ENCODE assay signal across 12 cellular contexts in the genomic region with DNA sequence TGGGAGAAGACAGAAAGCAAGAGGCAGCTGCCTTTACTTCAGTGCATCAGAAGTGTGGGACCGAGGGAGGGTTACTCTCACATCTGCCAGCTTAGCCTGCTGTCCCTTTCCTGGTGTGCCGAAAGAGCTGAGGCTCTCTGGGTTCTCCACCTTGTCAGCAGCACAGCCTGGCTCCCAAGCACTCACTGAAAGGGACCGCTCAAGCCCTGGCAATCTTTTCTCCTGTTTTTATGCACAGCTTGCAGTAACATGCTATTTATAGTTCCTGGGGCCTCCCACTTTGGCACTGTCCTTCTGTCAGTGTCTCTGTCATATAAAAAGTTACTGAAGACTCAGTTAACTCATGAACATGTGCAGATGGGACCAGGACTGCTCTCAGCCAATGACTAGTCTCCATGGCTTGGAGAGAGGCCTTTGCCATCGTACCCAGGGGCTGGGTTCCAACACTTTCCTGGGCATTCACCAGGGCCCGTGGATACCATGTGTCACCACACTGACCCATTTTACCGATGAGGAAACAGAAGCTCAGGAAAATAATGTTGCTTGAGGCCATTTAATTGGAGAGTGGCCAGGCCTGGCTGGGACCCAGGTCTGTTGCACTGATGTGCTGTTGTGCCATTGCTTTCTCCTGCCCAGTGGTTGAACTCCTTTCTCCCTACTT. TPM values are rescaled to one million over a fixed set of nuclear protein-coding genes. Genes with fewer than 3 reads are reported as not detected.
DNase-seq lines count a peak whose midpoint lies in the region; ATAC-seq, FAIRE-seq and TF ChIP-seq lines count a peak whose summit lies in the region.
"Had no signal": no experiment of that assay in that cellular context is flagged by ENCODE, and none has a peak within 500 bp of the region (broad histone marks: within the 10 kb centered on the region; RNA-seq: fewer than 3 reads in every experiment).

No MANE protein-coding gene starts in this region.

- H3K36me3 Mint-ChIP-seq in brain = peaks cover 63% of the 10 kb centered on the region

- H3K27ac ChIP-seq in kidney (ENCODE audit: low read depth in 2 of 2, low read length in 2 of 2) = peak overlapping the region in 1 of 2 donors; percentile 8
- H3K27ac ChIP-seq in transverse colon = peak overlapping the region; percentile 48 to 65 (median 51)

- H3K9me3 ChIP-seq in kidney (ENCODE audit: control insufficient read depth in 1 of 2, low read length in 2 of 2) (no peaks in the 10 kb centered on the region), transverse colon (no peaks in the 10 kb centered on the region)
- H3K9me3 ChIP-seq: left lung had no signal

- H3K9me3 Mint-ChIP-seq in brain = peaks cover 0 to 2% (median 0%) of the 10 kb centered on the region in 5 experiments

- in situ Hi-C loops in transverse colon (cut with MboI; ENCODE audit: low pct_ligation_motif_present in 1 of 4, low pct_unique_long_range_greater_than_20kb in 1 of 4, low sequenced_read_pairs in 3 of 4) = no loop called here

- no peak for ATAC-seq in GM18907 (IDR thresholded peaks at IDR 0.05; ENCODE audit: unreplicated experiment)
- ATAC-seq: left lung had no signal

- no peaks in the 10 kb centered on the region for H3K27me3 Mint-ChIP-seq in brain

- no peak for TF ChIP-seq EP300 in transverse colon (IDR thresholded peaks at IDR 0.05; ENCODE audit: low read depth)

- no peak overlapping the region for H3K9ac ChIP-seq in kidney (ENCODE audit: low read length in 2 of 2)

- no peak for TF ChIP-seq CTCF in brain (conservative IDR thresholded peaks at IDR 0.05)
- no peak for TF ChIP-seq CTCF in kidney (IDR thresholded peaks at IDR 0.05; ENCODE audit: borderline replicate concordance, extremely low read depth, insufficient read depth)
- no peak for TF ChIP-seq CTCF in transverse colon (IDR thresholded peaks at IDR 0.05)

- TF ChIP-seq POLR2A in transverse colon (IDR thresholded peaks at IDR 0.05) = no peak

- H3K36me3 ChIP-seq in kidney (ENCODE audit: control insufficient read depth in 1 of 2, insufficient read depth in 2 of 2, low read length in 2 of 2) = no peaks in the 10 kb centered on the region
- no peaks in the 10 kb centered on the region for H3K36me3 ChIP-seq in transverse colon

- 68 to 77% methylated on average over 3 to 5 of the region's 6 CpGs for WGBS in transverse colon (ENCODE audit: low coverage in 1 of 2), 2 donors

- peaks cover 22% of the 10 kb centered on the region for H3K4me1 Mint-ChIP-seq in brain

- DNase-seq in GM04504 (ENCODE audit: low read depth) (peak; percentile 64), kidney (peak; percentile 64), transverse colon (no peak), HEK293T (ENCODE audit: extremely low spot score) (no peak), NCI-H1930 (lab: John Stamatoyannopoulos, UW) (no peak)
- DNase-seq: H7, KG1, left lung, NCI-H345 had no signal

- H3K27ac Mint-ChIP-seq in brain = peak overlapping the region in 4 of 5 experiments; percentile 64 to 84 (median 74)

- H3K4me3 Mint-ChIP-seq in brain = no peak overlapping the region

- CTCF ChIA-PET in HEK293T (lab: Yijun Ruan, JAX) = no interaction called here

- intact Hi-C loops in kidney (cut with DNase I) = no loop called here
- intact Hi-C loops in transverse colon (cut with DNase I; ENCODE audit: low total_unique reads) = no loop called here

- POLR2A ChIA-PET in HEK293T (lab: Yijun Ruan, JAX) = interaction anchor here (0.6 kb wide), 1 partner anchor 251 kb away, joined by 3 read pairs; no protein-coding TSS in a partner anchor

- no peaks in the 10 kb centered on the region for H3K27me3 ChIP-seq in transverse colon
- H3K27me3 ChIP-seq: left lung had no signal

- peaks cover 31 to 33% of the 10 kb centered on the region in 2 donors for H3K4me1 ChIP-seq in kidney (ENCODE audit: control insufficient read depth in 1 of 2, insufficient read depth in 1 of 2, low read depth in 1 of 2, low read length in 2 of 2)
- H3K4me1 ChIP-seq in transverse colon = peaks cover 11 to 31% (median 14%) of the 10 kb centered on the region in 4 donors

- no peak for FAIRE-seq in kidney (lab: Jason Lieb, UNC)
- FAIRE-seq: G401.6 had no signal

- H3K4me3 ChIP-seq in kidney (ENCODE audit: low read length in 2 of 2) (no peak overlapping the region), transverse colon (no peak overlapping the region)
- H3K4me3 ChIP-seq: left lung had no signal

TF ChIP-seq in HEK293T, 16 proteins besides CTCF, POLR2A, EP300 and RAD21:
- no peak for TF ChIP-seq SUZ12 (IDR thresholded peaks at IDR 0.05)
- TF ChIP-seq LEF1 (IDR thresholded peaks at IDR 0.05; ENCODE audit: borderline replicate concordance) = no peak
- no peak for TF ChIP-seq FOXK2 (IDR thresholded peaks at IDR 0.05)
- TF ChIP-seq ARNT (IDR thresholded peaks at IDR 0.05) = no peak
- TF ChIP-seq, protein P1, sequence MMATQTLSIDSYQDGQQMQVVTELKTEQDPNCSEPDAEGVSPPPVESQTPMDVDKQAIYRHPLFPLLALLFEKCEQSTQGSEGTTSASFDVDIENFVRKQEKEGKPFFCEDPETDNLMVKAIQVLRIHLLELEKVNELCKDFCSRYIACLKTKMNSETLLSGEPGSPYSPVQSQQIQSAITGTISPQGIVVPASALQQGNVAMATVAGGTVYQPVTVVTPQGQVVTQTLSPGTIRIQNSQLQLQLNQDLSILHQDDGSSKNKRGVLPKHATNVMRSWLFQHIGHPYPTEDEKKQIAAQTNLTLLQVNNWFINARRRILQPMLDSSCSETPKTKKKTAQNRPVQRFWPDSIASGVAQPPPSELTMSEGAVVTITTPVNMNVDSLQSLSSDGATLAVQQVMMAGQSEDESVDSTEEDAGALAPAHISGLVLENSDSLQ (IDR thresholded peaks at IDR 0.05) = no peak
- TF ChIP-seq ELF4 (IDR thresholded peaks at IDR 0.05) = no peak
- no peak for TF ChIP-seq HDGF (IDR thresholded peaks at IDR 0.05; ENCODE audit: borderline replicate concordance)
- no peak for TF ChIP-seq SP1 (IDR thresholded peaks at IDR 0.05)
- TF ChIP-seq ZNF384 (IDR thresholded peaks at IDR 0.05) = no peak
- TF ChIP-seq CTBP1 (IDR thresholded peaks at IDR 0.05; ENCODE audit: borderline replicate concordance) = no peak
- no peak for TF ChIP-seq FOXM1 (IDR thresholded peaks at IDR 0.05; ENCODE audit: borderline replicate concordance)

RNA-seq across cellular contexts. Expression of gene PANK2, which starts 46.2 kb away (rescaled TPM):
- polyA plus RNA-seq in brain (ENCODE audit: insufficient read depth, low read depth, low replicate concordance) = 27.7 TPM
- 44.9 TPM for total RNA-seq in kidney
- 26.8 TPM for polyA plus RNA-seq in kidney (ENCODE audit: insufficient read depth, low read depth, low replicate concordance)
- 10 to 100 TPM; 22.9 to 48.7 (median 38.2) TPM for total RNA-seq in transverse colon

Comparison
In these comparisons a context has a peak if more than half of its experiments do, and no peak if none do; other contexts are left out.
1. DNase-seq: peak in GM04504 (single experiment) and kidney (single experiment); none in transverse colon (single experiment), HEK293T (single experiment) and NCI-H1930 (0 of 2).